ENCODE assay signal across 17 cellular contexts in genomic region chr16:17374668-17375255, GRCh38.
A peak's percentile ranks its signal among the peaks of the same experiment; 100 is the strongest.
DNase-seq lines count a peak whose midpoint lies in the region; ATAC-seq and TF ChIP-seq lines count a peak whose summit lies in the region.
"Had no signal": no experiment of that assay in that cellular context is flagged by ENCODE, and none has a peak within 500 bp of the region (broad histone marks: within the 10 kb centered on the region; RNA-seq: fewer than 3 reads in every experiment).

No MANE protein-coding gene starts in this region.

- H3K4me3 ChIP-seq in GM12865 (ENCODE audit: low read depth, low read length), result no peak overlapping the region
- no peak overlapping the region for H3K4me3 ChIP-seq in testis
- H3K4me3 ChIP-seq in foreskin fibroblast (ENCODE audit: low read depth in 1 of 2, low read length in 2 of 2), result no peak overlapping the region
- H3K4me3 ChIP-seq: HAP-1, mucosa of descending colon, Peyer's patch, right atrium auricular region, SK-N-MC, uterus had no signal

- no peaks in the 10 kb centered on the region for H3K36me3 ChIP-seq in testis (ENCODE audit: low read depth, missing control alignments)
- H3K36me3 ChIP-seq: HAP-1, Peyer's patch, right atrium auricular region, uterus had no signal

- H3K27me3 ChIP-seq in testis, result no peaks in the 10 kb centered on the region
- H3K27me3 ChIP-seq: Peyer's patch, right atrium auricular region, uterus had no signal

- H3K27ac Mint-ChIP-seq in activated T-helper 1 cell treated with anti-CD3 and anti-CD28 coated beads, Interleukin-12 subunit alpha, Interleukin-12 subunit beta, Interleukin-2, Interleukin-4 antibody, amounts not matched to agents 30 ng/mL and 10 ng/mL and 1 ng/mL, durations not matched to agents 14 hours and 24 hours and 36 hours, result peak overlapping the region; percentile 83
- peak overlapping the region in 7 of 10 donors; percentile 13 to 74 (median 51) for H3K27ac Mint-ChIP-seq in naive thymus-derived CD8-positive, alpha-beta T cell

- DNase-seq in activated naive CD4-positive, alpha-beta T cell treated with anti-CD3 and anti-CD28 coated beads, Interleukin-2, amount 50 U/mL, for 16 hours, result peak; percentile 24
- no peak for DNase-seq in activated naive CD4-positive, alpha-beta T cell (lab: John Stamatoyannopoulos, UW)
- DNase-seq in GM12865 (ENCODE audit: low read depth) (peak; percentile 24), testis (no peak), foreskin fibroblast (no peak)
- DNase-seq in activated T-helper 1 cell treated with anti-CD3 and anti-CD28 coated beads, Interleukin-12 subunit alpha, Interleukin-12 subunit beta, Interleukin-2, Interleukin-4 antibody, amounts not matched to agents 30 ng/mL and 10 ng/mL and 1 ng/mL, durations not matched to agents 14 hours and 24 hours and 36 hours (ENCODE audit: low spot score), result no peak
- DNase-seq in naive thymus-derived CD8-positive, alpha-beta T cell, result no peak
- DNase-seq: mucosa of descending colon, MV-4-11, NCI-H187, NCI-H2227 treated with DMSO at 0.1 percent for 48 hours, uterus had no signal

- peaks cover 64% of the 10 kb centered on the region for H3K4me1 Mint-ChIP-seq in activated T-helper 1 cell treated with anti-CD3 and anti-CD28 coated beads, Interleukin-12 subunit alpha, Interleukin-12 subunit beta, Interleukin-2, Interleukin-4 antibody, amounts not matched to agents 30 ng/mL and 10 ng/mL and 1 ng/mL, durations not matched to agents 14 hours and 24 hours and 36 hours (ENCODE audit: low read depth)
- H3K4me1 Mint-ChIP-seq in naive thymus-derived CD8-positive, alpha-beta T cell, result peaks cover 44 to 94% (median 77%) of the 10 kb centered on the region in 4 donors

- TF ChIP-seq CTCF in GM12865 (IDR thresholded peaks at IDR 0.05; ENCODE audit: insufficient read depth, low read depth, low read length, missing control alignments), result no peak
- TF ChIP-seq CTCF in testis (IDR thresholded peaks at IDR 0.05), result no peak
- TF ChIP-seq CTCF in foreskin fibroblast (IDR thresholded peaks at IDR 0.05; ENCODE audit: low read depth, low read length), result no peak

- H3K27ac ChIP-seq in testis, result no peak overlapping the region
- H3K27ac ChIP-seq: SK-N-MC had no signal

- POLR2A ChIA-PET in naive thymus-derived CD8-positive, alpha-beta T cell (lab: Charles Lee), result interaction anchor here (0.5 to 1.7 kb wide), 3 partner anchors 16 to 132 kb away, joined by 3 read pairs; no protein-coding TSS in a partner anchor

- H3K4me3 Mint-ChIP-seq in activated T-helper 1 cell treated with anti-CD3 and anti-CD28 coated beads, Interleukin-12 subunit alpha, Interleukin-12 subunit beta, Interleukin-2, Interleukin-4 antibody, amounts not matched to agents 30 ng/mL and 10 ng/mL and 1 ng/mL, durations not matched to agents 14 hours and 24 hours and 36 hours, result peak overlapping the region; percentile 59
- H3K4me3 Mint-ChIP-seq in naive thymus-derived CD8-positive, alpha-beta T cell, result peak overlapping the region in 2 of 10 donors; percentile 5 to 11

- H3K4me1 ChIP-seq in testis, result peaks cover 36% of the 10 kb centered on the region
- H3K4me1 ChIP-seq: HAP-1 had no signal

- no peaks in the 10 kb centered on the region for H3K27me3 Mint-ChIP-seq in activated T-helper 1 cell treated with anti-CD3 and anti-CD28 coated beads, Interleukin-12 subunit alpha, Interleukin-12 subunit beta, Interleukin-2, Interleukin-4 antibody, amounts not matched to agents 30 ng/mL and 10 ng/mL and 1 ng/mL, durations not matched to agents 14 hours and 24 hours and 36 hours (ENCODE audit: insufficient read depth)
- no peaks in the 10 kb centered on the region for H3K27me3 Mint-ChIP-seq in naive thymus-derived CD8-positive, alpha-beta T cell

- intact Hi-C loops in activated T-helper 1 cell treated with anti-CD3 and anti-CD28 coated beads, Interleukin-12 subunit alpha, Interleukin-12 subunit beta, Interleukin-2, Interleukin-4 antibody, amounts not matched to agents 30 ng/mL and 10 ng/mL and 1 ng/mL, durations not matched to agents 14 hours and 24 hours and 36 hours (cut with micrococcal nuclease), result loop anchor here (1.0 to 5.0 kb wide), 5 partner anchors 16 to 137 kb away; no protein-coding TSS in a partner anchor
- intact Hi-C loops in testis (cut with DNase I; ENCODE audit: low total_unique reads), result no loop called here

- no peak for ATAC-seq in naive thymus-derived CD8-positive, alpha-beta T cell
- no peak for ATAC-seq in HG03175 (IDR thresholded peaks at IDR 0.05; ENCODE audit: unreplicated experiment)

- WGBS in testis, 2 donors, result 85 to 95% methylated on average over 3 of the region's 3 CpGs

- TF ChIP-seq POLR2A in testis (IDR thresholded peaks at IDR 0.05), result no peak

- H3K36me3 Mint-ChIP-seq in activated T-helper 1 cell treated with anti-CD3 and anti-CD28 coated beads, Interleukin-12 subunit alpha, Interleukin-12 subunit beta, Interleukin-2, Interleukin-4 antibody, amounts not matched to agents 30 ng/mL and 10 ng/mL and 1 ng/mL, durations not matched to agents 14 hours and 24 hours and 36 hours (ENCODE audit: low read depth), result peaks cover 5% of the 10 kb centered on the region
- H3K36me3 Mint-ChIP-seq in naive thymus-derived CD8-positive, alpha-beta T cell, result no peaks in the 10 kb centered on the region

- no peaks in the 10 kb centered on the region for H3K9me3 ChIP-seq in testis
- H3K9me3 ChIP-seq: HAP-1, mucosa of descending colon, Peyer's patch, right atrium auricular region, uterus had no signal

- no peaks in the 10 kb centered on the region for H3K9me3 Mint-ChIP-seq in activated T-helper 1 cell treated with anti-CD3 and anti-CD28 coated beads, Interleukin-12 subunit alpha, Interleukin-12 subunit beta, Interleukin-2, Interleukin-4 antibody, amounts not matched to agents 30 ng/mL and 10 ng/mL and 1 ng/mL, durations not matched to agents 14 hours and 24 hours and 36 hours
- no peaks in the 10 kb centered on the region for H3K9me3 Mint-ChIP-seq in naive thymus-derived CD8-positive, alpha-beta T cell

Comparison
In these comparisons a context has a peak if more than half of its experiments do, and no peak if none do; other contexts are left out.
1. DNase-seq: peak in activated naive CD4-positive, alpha-beta T cell treated with anti-CD3 and anti-CD28 coated beads, Interleukin-2, amount 50 U/mL, for 16 hours (single experiment) and GM12865 (single experiment); none in activated naive CD4-positive, alpha-beta T cell (0 of 4), activated T-helper 1 cell treated with anti-CD3 and anti-CD28 coated beads, Interleukin-12 subunit alpha, Interleukin-12 subunit beta, Interleukin-2, Interleukin-4 antibody, amounts not matched to agents 30 ng/mL and 10 ng/mL and 1 ng/mL, durations not matched to agents 14 hours and 24 hours and 36 hours (single experiment), naive thymus-derived CD8-positive, alpha-beta T cell (0 of 10), testis (single experiment) and foreskin fibroblast (0 of 2).